In the genomic region with DNA sequence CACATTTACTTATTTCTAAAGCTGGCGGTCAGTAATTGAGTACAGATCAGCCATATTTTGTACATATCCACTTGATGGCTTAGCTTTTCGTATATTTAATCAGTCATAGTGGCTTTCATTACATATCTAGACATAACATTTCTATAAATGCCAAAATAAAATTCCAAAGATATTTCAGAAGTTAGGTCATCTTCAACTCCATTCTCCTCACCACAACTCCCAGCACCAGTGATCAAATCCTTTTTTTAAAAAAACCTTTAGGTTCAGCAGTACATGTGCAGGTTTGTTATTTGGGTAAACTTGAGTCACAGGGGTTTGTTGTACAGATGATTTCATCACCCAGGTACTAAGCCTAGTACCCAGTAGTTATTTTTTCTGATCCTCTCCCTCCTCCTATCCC, we compare ENCODE assay signal across 1 cellular context.
TF ChIP-seq lines count a peak whose summit lies in the region.

No MANE protein-coding gene starts in this region.

TF ChIP-seq in SK-N-SH treated with all-trans-retinoic acid at 6 μM for 48 hours, 23 proteins besides CTCF, POLR2A, EP300 and RAD21 (continued from another document):
- no peak; the same call in 1 of the 2 replicates for TF ChIP-seq ISL1 (CRISPR knock-in tag; IDR thresholded peaks at IDR 0.05)
- TF ChIP-seq ZNF70 (CRISPR knock-in tag; IDR thresholded peaks at IDR 0.05), result no peak
- TF ChIP-seq ZNF8 (CRISPR knock-in tag; IDR thresholded peaks at IDR 0.05), result no peak
- TF ChIP-seq, protein P1, sequence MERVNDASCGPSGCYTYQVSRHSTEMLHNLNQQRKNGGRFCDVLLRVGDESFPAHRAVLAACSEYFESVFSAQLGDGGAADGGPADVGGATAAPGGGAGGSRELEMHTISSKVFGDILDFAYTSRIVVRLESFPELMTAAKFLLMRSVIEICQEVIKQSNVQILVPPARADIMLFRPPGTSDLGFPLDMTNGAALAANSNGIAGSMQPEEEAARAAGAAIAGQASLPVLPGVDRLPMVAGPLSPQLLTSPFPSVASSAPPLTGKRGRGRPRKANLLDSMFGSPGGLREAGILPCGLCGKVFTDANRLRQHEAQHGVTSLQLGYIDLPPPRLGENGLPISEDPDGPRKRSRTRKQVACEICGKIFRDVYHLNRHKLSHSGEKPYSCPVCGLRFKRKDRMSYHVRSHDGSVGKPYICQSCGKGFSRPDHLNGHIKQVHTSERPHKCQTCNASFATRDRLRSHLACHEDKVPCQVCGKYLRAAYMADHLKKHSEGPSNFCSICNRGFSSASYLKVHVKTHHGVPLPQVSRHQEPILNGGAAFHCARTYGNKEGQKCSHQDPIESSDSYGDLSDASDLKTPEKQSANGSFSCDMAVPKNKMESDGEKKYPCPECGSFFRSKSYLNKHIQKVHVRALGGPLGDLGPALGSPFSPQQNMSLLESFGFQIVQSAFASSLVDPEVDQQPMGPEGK (CRISPR knock-in tag; IDR thresholded peaks at IDR 0.05; ENCODE audit: borderline replicate concordance), result no peak
- no peak for TF ChIP-seq CSDC2 (CRISPR knock-in tag; IDR thresholded peaks at IDR 0.05)
- TF ChIP-seq ARNTL (CRISPR knock-in tag; IDR thresholded peaks at IDR 0.05; ENCODE audit: borderline replicate concordance, low read depth), result no peak
- TF ChIP-seq RARB (CRISPR knock-in tag; IDR thresholded peaks at IDR 0.05), result no peak
